ENCODE assay signal across 8 cellular contexts in genomic region chr17:7294614-7295153, GRCh38. TPM values are rescaled to one million over a fixed set of nuclear protein-coding genes. Genes with fewer than 3 reads are reported as not detected.
A peak's percentile ranks its signal among the peaks of the same experiment; 100 is the strongest.
DNase-seq lines count a peak whose midpoint lies in the region; ATAC-seq and TF ChIP-seq lines count a peak whose summit lies in the region.

Gene YBX2, minus strand, starts transcription at chr17:7294639. Its CDS starts 139 bp downstream, at chr17:7294500.

- TF ChIP-seq CTCF in Panc1 (IDR thresholded peaks at IDR 0.05) (no peak), sigmoid colon (IDR thresholded peaks at IDR 0.05) (no peak)

- no peak for TF ChIP-seq EP300 in sigmoid colon (IDR thresholded peaks at IDR 0.05)

- no peaks in the 10 kb centered on the region for H3K27me3 ChIP-seq in Panc1 (ENCODE audit: control insufficient read depth, insufficient read depth, low read length)
- H3K27me3 ChIP-seq in sigmoid colon, result peaks cover 11 to 38% (median 18%) of the 10 kb centered on the region in 3 donors

- H3K4me1 ChIP-seq in Panc1 (ENCODE audit: control insufficient read depth, insufficient read depth, low read length) (peaks cover 17% of the 10 kb centered on the region), sigmoid colon (peaks cover 0 to 69% (median 62%) of the 10 kb centered on the region in 4 donors)

- peak within 1 kb of the TSS; percentile 68 for H3K27ac ChIP-seq in Panc1 (ENCODE audit: low read length)
- H3K27ac ChIP-seq in sigmoid colon, result peak within 1 kb of the TSS; percentile 76 to 83 (median 79)

- CTCF ChIA-PET in Panc1 (lab: Charles Lee), result no interaction called here

- intact Hi-C loops in Panc1 (cut with micrococcal nuclease; ENCODE audit: unreplicated experiment) (no loop called here), cardiac septum (cut with DNase I) (loop anchor here (5.0 kb wide), 1 partner anchor 247 kb away; no protein-coding TSS in a partner anchor), sigmoid colon (cut with DNase I) (no loop called here)

- BruUV-seq in Panc1 (replicated peaks; lab: Mats Ljungman, UMichigan), result no TSS peak

- H3K4me3 ChIP-seq in Panc1 (ENCODE audit: low read depth in 2 of 2, low read length in 2 of 2), result peak within 1 kb of the TSS; percentile 41 to 56
- H3K4me3 ChIP-seq in sigmoid colon, result peak within 1 kb of the TSS in 3 of 4 donors; percentile 28 to 44 (median 38)

- ATAC-seq in Panc1 (peak; percentile 89), HG02870 (IDR thresholded peaks at IDR 0.05; ENCODE audit: unreplicated experiment) (no peak), HG03135 (IDR thresholded peaks at IDR 0.05; ENCODE audit: unreplicated experiment) (no peak)

- H3K9me3 ChIP-seq in Panc1 (ENCODE audit: control insufficient read depth, insufficient read depth, low read depth, low read length) (no peaks in the 10 kb centered on the region), sigmoid colon (no peaks in the 10 kb centered on the region)

- no peak for TF ChIP-seq POLR2A in sigmoid colon (IDR thresholded peaks at IDR 0.05)

- POLR2A ChIA-PET in Panc1 (lab: Charles Lee), result no interaction called here

- WGBS in sigmoid colon, 2 donors, result 1 to 2% methylated on average over 57 of the region's 57 CpGs

- in situ Hi-C loops in Panc1 (cut with HindIII; ENCODE audit: low pct_unique_long_range_greater_than_20kb, low sequenced_read_pairs), result no loop called here

- DNase-seq in COR-L47 (lab: John Stamatoyannopoulos, UW) (peak; percentile 70), HUDEP-2 (lab: John Stamatoyannopoulos, UW; ENCODE audit: unreplicated experiment in 76 of 76) (peak in 72 of 76 experiments; percentile 75 to 99 (median 94)), Panc1 (ENCODE audit: low read depth, low spot score) (no peak), activated gamma-delta T cell (lab: John Stamatoyannopoulos, UW) (peak; percentile 70), cardiac septum (ENCODE audit: low spot score) (peak; percentile 87), sigmoid colon (no peak)

- H3K36me3 ChIP-seq in Panc1 (ENCODE audit: control insufficient read depth, insufficient read depth, low read length) (no peaks in the 10 kb centered on the region), sigmoid colon (no peaks in the 10 kb centered on the region)

RNA-seq across cellular contexts. Expression of gene YBX2, which starts in this region (rescaled TPM):
- total RNA-seq in Panc1 (2021; ENCODE audit: unreplicated experiment) (54.9 TPM), cardiac septum (1.2 TPM), sigmoid colon (1 to 10 TPM in 3 of 4 donors, under 1 TPM in 1; 0.28 to 2.5 (median 1.5) TPM)
- polyA plus RNA-seq in Panc1 (2012; ENCODE audit: insufficient read length), result 59.7 TPM
- 10 to 100 TPM in 2 of 3 donors, 1 to 10 TPM in 1; 4.8 to 37.6 (median 20.1) TPM for polyA plus RNA-seq in sigmoid colon

Comparison
In these comparisons a context has a peak if more than half of its experiments do, and no peak if none do; other contexts are left out.
1. RNA of gene YBX2 (total RNA-seq): 54.9 TPM in Panc1 (single experiment); 0.28 to 2.5 TPM in sigmoid colon and 1.2 TPM in cardiac septum (single experiment); every median in the first group is over 10 times any median in the second.
2. DNase-seq: peak in COR-L47 (single experiment), HUDEP-2 (72 of 76), activated gamma-delta T cell (single experiment) and cardiac septum (single experiment); none in Panc1 (single experiment) and sigmoid colon (single experiment).